Comparison of ENCODE assay signal across 17 cellular contexts in genomic region chr4:134320048-134320447, GRCh38.
DNase-seq lines count a peak whose midpoint lies in the region; TF ChIP-seq lines count a peak whose summit lies in the region.
"Had no signal": no experiment of that assay in that cellular context is flagged by ENCODE, and none has a peak within 500 bp of the region (broad histone marks: within the 10 kb centered on the region; RNA-seq: fewer than 3 reads in every experiment).

No MANE protein-coding gene starts in this region.

- H3K27me3 ChIP-seq in H7 (ENCODE audit: control insufficient read depth, insufficient read depth, low read length) = no peaks in the 10 kb centered on the region

- no peak for TF ChIP-seq CTCF in astrocyte of the spinal cord (IDR thresholded peaks at IDR 0.05; ENCODE audit: low read depth, low read length)

- no peaks in the 10 kb centered on the region for H3K36me3 ChIP-seq in H7 (replicated peaks; ENCODE audit: control insufficient read depth, insufficient read depth, low read length)

- H3K4me3 ChIP-seq in astrocyte of the spinal cord (ENCODE audit: low read depth, low read length) (no peak overlapping the region), H7 (ENCODE audit: insufficient read depth, low read depth, low read length) (no peak overlapping the region)
- H3K4me3 ChIP-seq: SK-N-MC had no signal

- in situ Hi-C loops in astrocyte of the spinal cord (cut with HindIII; ENCODE audit: low sequenced_read_pairs) = no loop called here

- DNase-seq in ELR (ENCODE audit: low read depth) (peak; percentile 40), LHCN-M2 (ENCODE audit: low read depth) (peak; percentile 4), astrocyte of the spinal cord (ENCODE audit: low read depth, low spot score) (peak; percentile 5), kidney tubule cell (ENCODE audit: low spot score) (peak; percentile 44), ecto neural progenitor cell (ENCODE audit: low spot score) (no peak), H7 (no peak), KG1 (lab: John Stamatoyannopoulos, UW) (no peak)
- DNase-seq: Calu3; CD4-positive, alpha-beta T cell; EL; MM.1S; NCI-H1417; NCI-H1930; NCI-H2227 treated with DMSO at 0.1 percent for 48 hours; NCI-H524 treated with DMSO at 0.1 percent for 48 hours; T-cell had no signal

Comparison
In these comparisons a context has a peak if more than half of its experiments do, and no peak if none do; other contexts are left out.
1. DNase-seq: peak in ELR (single experiment), LHCN-M2 (single experiment), astrocyte of the spinal cord (single experiment) and kidney tubule cell (single experiment); none in ecto neural progenitor cell (single experiment), H7 (single experiment) and KG1 (single experiment).